Comparison of ENCODE assay signal across 1 cellular context in the genomic region with DNA sequence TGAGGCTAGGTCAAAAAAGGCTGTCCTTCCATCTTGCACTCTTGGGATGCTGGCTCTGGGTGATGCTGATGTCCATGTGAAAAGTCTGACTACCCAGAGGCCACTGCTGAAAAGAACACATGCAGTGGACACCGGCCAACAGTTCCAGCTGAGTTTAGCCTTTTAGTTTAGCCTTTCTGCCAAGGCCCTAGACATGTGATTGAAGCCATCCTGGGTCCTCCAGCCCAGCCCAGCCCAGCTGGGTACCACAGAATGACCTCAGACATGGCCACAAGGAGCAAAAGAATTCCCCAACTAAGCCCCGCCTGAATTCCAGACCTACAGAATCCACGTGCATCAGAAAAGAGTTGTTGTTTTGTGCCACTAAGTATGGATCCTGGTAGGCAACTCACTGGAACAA.
A peak's percentile ranks its signal among the peaks of the same experiment; 100 is the strongest.
TF ChIP-seq lines count a peak whose summit lies in the region.

No MANE protein-coding gene starts in this region.

TF ChIP-seq in H1, 55 proteins besides CTCF, POLR2A, EP300 and RAD21:
- no peak for TF ChIP-seq RBBP5 (IDR thresholded peaks at IDR 0.05; ENCODE audit: borderline replicate concordance, low read depth, low read length)
- TF ChIP-seq TEAD4 (IDR thresholded peaks at IDR 0.05; ENCODE audit: low read depth, low read length): 0 out of 2 replicates have a peak, but pooled peaks have one; percentile 20
